8 cellular contexts compared by ENCODE assay signal in the genomic region with DNA sequence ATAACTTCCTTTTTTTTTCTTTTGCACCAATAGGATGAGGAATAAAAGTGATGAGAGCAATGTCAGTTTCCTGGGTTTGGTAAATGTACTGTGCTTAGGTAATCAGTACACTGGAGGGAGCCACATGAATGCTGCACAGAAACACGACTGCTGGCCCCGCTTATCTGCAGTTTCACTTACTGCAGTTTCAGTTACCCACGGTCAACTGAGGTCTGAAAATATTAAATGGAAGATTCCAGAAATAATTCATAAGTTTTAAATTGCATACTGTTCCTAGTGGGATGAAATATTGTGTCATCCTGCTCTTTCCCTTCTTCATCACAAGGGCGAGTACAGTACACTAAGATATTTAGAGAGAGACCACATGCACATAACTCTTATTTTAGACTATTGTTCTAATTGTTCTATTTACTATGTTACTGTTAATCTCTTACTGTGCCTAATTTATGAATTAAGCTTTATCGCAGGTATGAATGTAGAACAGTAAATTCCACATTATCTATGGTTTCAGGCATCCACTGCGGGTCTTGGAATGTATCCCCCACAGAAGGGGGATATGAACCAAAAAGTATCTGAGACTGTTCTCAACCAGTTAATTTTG. TPM values are rescaled to one million over a fixed set of nuclear protein-coding genes. Genes with fewer than 3 reads are reported as not detected.
DNase-seq lines count a peak whose midpoint lies in the region; ATAC-seq and TF ChIP-seq lines count a peak whose summit lies in the region.

No MANE protein-coding gene starts in this region.

- H3K27ac ChIP-seq in OCI-LY1 (ENCODE audit: low read depth, low read length, poor library complexity, severe bottlenecking) (no peak overlapping the region), colonic mucosa (peak overlapping the region; percentile 59), muscle layer of colon (ENCODE audit: low read depth, low read length) (peak overlapping the region; percentile 42)

- no peaks in the 10 kb centered on the region for H3K9me2 ChIP-seq in OCI-LY1 (ENCODE audit: low read depth, low read length)

- H3K4me1 ChIP-seq in OCI-LY1 (ENCODE audit: insufficient read depth, low read length, severe bottlenecking) (no peaks in the 10 kb centered on the region), colonic mucosa (no peaks in the 10 kb centered on the region), muscle layer of colon (ENCODE audit: insufficient read depth, low read length) (no peaks in the 10 kb centered on the region)

- no peaks in the 10 kb centered on the region for H3F3A ChIP-seq in OCI-LY1 (ENCODE audit: insufficient read depth, low read length)

- intact Hi-C loops in colonic mucosa (cut with DNase I) = no loop called here

- H3K27me3 ChIP-seq in OCI-LY1 (ENCODE audit: insufficient read depth, low read length) = no peaks in the 10 kb centered on the region
- H3K27me3 ChIP-seq in colonic mucosa = no peaks in the 10 kb centered on the region
- H3K27me3 ChIP-seq in muscle layer of colon (ENCODE audit: control insufficient read depth in 1 of 2, insufficient read depth in 2 of 2, low read length in 2 of 2) = no peaks in the 10 kb centered on the region

- no peak overlapping the region for H2AFZ ChIP-seq in OCI-LY1 (ENCODE audit: low read length)

- no peaks in the 10 kb centered on the region for H3K79me2 ChIP-seq in OCI-LY1 (ENCODE audit: insufficient read depth, low read length)

- no peak overlapping the region for H3K4me2 ChIP-seq in OCI-LY1 (ENCODE audit: low read length)

- H3K9ac ChIP-seq in OCI-LY1 (ENCODE audit: low read length) = no peak overlapping the region
- peak overlapping the region in 1 of 2 donors; percentile 73 for H3K9ac ChIP-seq in colonic mucosa (ENCODE audit: low read depth in 2 of 2, low read length in 2 of 2)
- no peak overlapping the region for H3K9ac ChIP-seq in muscle layer of colon (ENCODE audit: low read length)

- ATAC-seq in HG03442 (IDR thresholded peaks at IDR 0.05; ENCODE audit: unreplicated experiment) = no peak
- no peak for ATAC-seq in GM19351 (IDR thresholded peaks at IDR 0.05; ENCODE audit: unreplicated experiment)

- H3K36me3 ChIP-seq in OCI-LY1 (ENCODE audit: insufficient read depth, low read length) (peaks cover 12% of the 10 kb centered on the region), colonic mucosa (peaks cover under 1% of the 10 kb centered on the region), muscle layer of colon (ENCODE audit: insufficient read depth, low read length) (peaks cover 6% of the 10 kb centered on the region)

- H4K20me1 ChIP-seq in OCI-LY1 (ENCODE audit: insufficient read depth, low read length) = no peaks in the 10 kb centered on the region

- peak; percentile 25; the same call in 1 of the 2 replicates for TF ChIP-seq CTCF in OCI-LY1 (IDR thresholded peaks at IDR 0.05; ENCODE audit: low read length)
- no peak for TF ChIP-seq CTCF in colonic mucosa (IDR thresholded peaks at IDR 0.05)
- no peak for TF ChIP-seq CTCF in GM10248 (IDR thresholded peaks at IDR 0.05; ENCODE audit: control extremely low read depth, extremely low read depth, low read depth, missing control alignments)

- peak; percentile 37 for DNase-seq in DMS 273 (lab: John Stamatoyannopoulos, UW; ENCODE audit: unreplicated experiment)
- DNase-seq in DMS 273 treated with DMSO at 0.1 percent for 48 hours (lab: John Stamatoyannopoulos, UW) = no peak
- DNase-seq in colonic mucosa = peak; percentile 53
- no peak for DNase-seq in GM10248 (ENCODE audit: extremely low spot score)

- H3K4me3 ChIP-seq in OCI-LY1 (ENCODE audit: low read depth, low read length, poor library complexity, severe bottlenecking) (no peak overlapping the region), colonic mucosa (no peak overlapping the region), muscle layer of colon (ENCODE audit: low read depth in 1 of 2, low read length in 2 of 2) (peak overlapping the region in 1 of 2 donors; percentile 47)

- H3K9me3 ChIP-seq in OCI-LY1 (ENCODE audit: low read length) (no peaks in the 10 kb centered on the region), colonic mucosa (no peaks in the 10 kb centered on the region), muscle layer of colon (ENCODE audit: low read length) (no peaks in the 10 kb centered on the region)

- POLR2A ChIA-PET in GM10248 (lab: Yijun Ruan, JAX) = no interaction called here

- CTCF ChIA-PET in GM10248 (lab: Yijun Ruan, JAX) = interaction anchor here (0.7 to 4.3 kb wide), 7 partner anchors 10 to 405 kb away, joined by 3 to 22 read pairs (median 4); no protein-coding TSS in a partner anchor

RNA-seq across cellular contexts. Expression of a gene that starts 6.4 kb away (rescaled TPM):
- total RNA-seq in colonic mucosa = 100 to 1,000 TPM; 635 to 674 TPM

RNA-seq across cellular contexts. Expression of a gene that starts 23.4 kb away (rescaled TPM):
- total RNA-seq in colonic mucosa = 100 to 1,000 TPM; 247 to 390 TPM

RNA-seq across cellular contexts. Expression of a gene that starts 37.8 kb away (rescaled TPM):
- total RNA-seq in colonic mucosa = 10 to 100 TPM; 10.4 to 12.1 TPM

Comparison
In these comparisons a context has a peak if more than half of its experiments do, and no peak if none do; other contexts are left out.
1. DNase-seq: peak in DMS 273 (single experiment) and colonic mucosa (single experiment); none in DMS 273 treated with DMSO at 0.1 percent for 48 hours (single experiment) and GM10248 (single experiment).